In genomic region chr3:50617096-50617791, GRCh38 we compare ENCODE assay signal across 1 cellular context.
TF ChIP-seq lines count a peak whose summit lies in the region.

Gene MAPKAPK3, plus strand, starts transcription at chr3:50617151. Its CDS starts 415 bp downstream, at chr3:50617566.

TF ChIP-seq in HepG2, 621 proteins besides CTCF, POLR2A, EP300 and RAD21 (continued from another document):
- TF ChIP-seq, protein P1, sequence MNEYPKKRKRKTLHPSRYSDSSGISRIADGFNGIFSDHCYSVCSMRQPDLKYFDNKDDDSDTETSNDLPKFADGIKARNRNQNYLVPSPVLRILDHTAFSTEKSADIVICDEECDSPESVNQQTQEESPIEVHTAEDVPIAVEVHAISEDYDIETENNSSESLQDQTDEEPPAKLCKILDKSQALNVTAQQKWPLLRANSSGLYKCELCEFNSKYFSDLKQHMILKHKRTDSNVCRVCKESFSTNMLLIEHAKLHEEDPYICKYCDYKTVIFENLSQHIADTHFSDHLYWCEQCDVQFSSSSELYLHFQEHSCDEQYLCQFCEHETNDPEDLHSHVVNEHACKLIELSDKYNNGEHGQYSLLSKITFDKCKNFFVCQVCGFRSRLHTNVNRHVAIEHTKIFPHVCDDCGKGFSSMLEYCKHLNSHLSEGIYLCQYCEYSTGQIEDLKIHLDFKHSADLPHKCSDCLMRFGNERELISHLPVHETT (CRISPR knock-in tag; conservative IDR thresholded peaks at IDR 0.05), result no peak
- TF ChIP-seq CHCHD3 (CRISPR knock-in tag; IDR thresholded peaks at IDR 0.05), result 0 out of 2 replicates have a peak, but pooled peaks have one; percentile 34
- no peak for TF ChIP-seq ZNF605 (CRISPR knock-in tag; IDR thresholded peaks at IDR 0.05)
- 0 out of 2 replicates have a peak, but pooled peaks have one; percentile 40 for TF ChIP-seq ZNF780A (CRISPR knock-in tag; IDR thresholded peaks at IDR 0.05)
- TF ChIP-seq, protein P2, sequence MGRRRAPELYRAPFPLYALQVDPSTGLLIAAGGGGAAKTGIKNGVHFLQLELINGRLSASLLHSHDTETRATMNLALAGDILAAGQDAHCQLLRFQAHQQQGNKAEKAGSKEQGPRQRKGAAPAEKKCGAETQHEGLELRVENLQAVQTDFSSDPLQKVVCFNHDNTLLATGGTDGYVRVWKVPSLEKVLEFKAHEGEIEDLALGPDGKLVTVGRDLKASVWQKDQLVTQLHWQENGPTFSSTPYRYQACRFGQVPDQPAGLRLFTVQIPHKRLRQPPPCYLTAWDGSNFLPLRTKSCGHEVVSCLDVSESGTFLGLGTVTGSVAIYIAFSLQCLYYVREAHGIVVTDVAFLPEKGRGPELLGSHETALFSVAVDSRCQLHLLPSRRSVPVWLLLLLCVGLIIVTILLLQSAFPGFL (CRISPR knock-in tag; IDR thresholded peaks at IDR 0.05), result 0 out of 2 replicates have a peak, but pooled peaks have one; percentile 27
- peak; percentile 58; the same call in 1 of the 2 replicates for TF ChIP-seq ARNTL (CRISPR knock-in tag; IDR thresholded peaks at IDR 0.05)
- no peak for TF ChIP-seq ZNF792 (CRISPR knock-in tag; IDR thresholded peaks at IDR 0.05)
- no peak for TF ChIP-seq HDAC6 (IDR thresholded peaks at IDR 0.05; ENCODE audit: low read depth, low read length)
- TF ChIP-seq ZNF552 (CRISPR knock-in tag; IDR thresholded peaks at IDR 0.05; ENCODE audit: borderline replicate concordance), result no peak
- peak; percentile 76 for TF ChIP-seq UBTF (CRISPR knock-in tag; IDR thresholded peaks at IDR 0.05)
- TF ChIP-seq KMT2A (CRISPR knock-in tag; IDR thresholded peaks at IDR 0.05), result 0 out of 2 replicates have a peak, but pooled peaks have one; percentile 13
- 0 out of 2 replicates have a peak, but pooled peaks have one; percentile 36 for TF ChIP-seq REL (CRISPR knock-in tag; conservative IDR thresholded peaks at IDR 0.05)
- TF ChIP-seq NR3C1 (CRISPR knock-in tag; IDR thresholded peaks at IDR 0.05), result no peak
